35 cellular contexts compared by ENCODE assay signal in the genomic region with DNA sequence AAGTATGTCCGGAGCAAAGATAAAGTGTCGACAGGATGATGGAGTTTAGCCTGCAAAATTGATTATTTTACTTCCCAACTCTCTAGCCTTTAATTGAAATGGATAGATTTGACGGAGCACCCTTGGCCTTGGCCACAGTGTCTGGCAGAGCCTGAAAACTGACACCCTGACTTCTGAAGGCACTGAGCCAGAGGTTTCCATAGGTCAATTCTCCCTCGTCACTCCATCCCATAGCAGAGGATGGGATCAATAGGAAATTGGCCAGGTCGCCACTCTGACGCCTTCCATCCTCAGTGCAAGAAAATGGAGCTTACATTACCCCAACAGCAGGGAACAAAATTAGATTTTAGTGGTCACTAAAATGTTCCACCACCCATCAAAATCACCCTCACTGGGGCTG.
"Had no signal": no experiment of that assay in that cellular context is flagged by ENCODE, and none has a peak within 500 bp of the region (broad histone marks: within the 10 kb centered on the region; RNA-seq: fewer than 3 reads in every experiment).

No MANE protein-coding gene starts in this region.

- H3K27me3 ChIP-seq: MG63 had no signal

- H3K27ac ChIP-seq: KMS-11 had no signal

- H3K4me2 ChIP-seq: KMS-11 had no signal

- H3K36me3 ChIP-seq: MG63 had no signal

- DNase-seq: Karpas-422, Kasumi-1, MG63, MM.1S, MV-4-11, NCI-H1048, NCI-H1092, NCI-H1092 treated with DMSO at 0.1 percent for 48 hours, NCI-H1105, NCI-H1105 treated with DMSO at 0.1 percent for 48 hours, NCI-H1417, NCI-H1417 treated with DMSO at 0.1 percent for 48 hours, NCI-H1436, NCI-H1436 treated with DMSO at 0.1 percent for 48 hours, NCI-H146, NCI-H1694, NCI-H1694 treated with DMSO at 0.1 percent for 48 hours, NCI-H187, NCI-H187 treated with DMSO at 0.1 percent for 48 hours, NCI-H1930, NCI-H2029, NCI-H2029 treated with DMSO at 0.1 percent for 48 hours, NCI-H2081, NCI-H2081 treated with DMSO at 0.1 percent for 48 hours, NCI-H2107, NCI-H2171, NCI-H2171 treated with DMSO at 0.1 percent for 48 hours, NCI-H2227 treated with DMSO at 0.1 percent for 48 hours, NCI-H226, NCI-H345, NCI-H446, NCI-H446 treated with DMSO at 0.1 percent for 48 hours, NCI-H510A, NCI-H510A treated with DMSO at 0.1 percent for 48 hours had no signal

- H3K4me3 ChIP-seq: MG63 had no signal
